In genomic region chrX:65726708-65727107, GRCh38 we compare ENCODE assay signal across 16 cellular contexts. TPM values are rescaled to one million over a fixed set of nuclear protein-coding genes. Genes with fewer than 3 reads are reported as not detected.
DNase-seq lines count a peak whose midpoint lies in the region; ATAC-seq and TF ChIP-seq lines count a peak whose summit lies in the region.
"Had no signal": no experiment of that assay in that cellular context is flagged by ENCODE, and none has a peak within 500 bp of the region (broad histone marks: within the 10 kb centered on the region; RNA-seq: fewer than 3 reads in every experiment).

No MANE protein-coding gene starts in this region.

- H2BK5ac ChIP-seq in mesendoderm (ENCODE audit: low read length), result no peak overlapping the region

- H3K4me2 ChIP-seq in mesendoderm (ENCODE audit: low read length), result no peak overlapping the region
- H3K4me2 ChIP-seq: hepatocyte had no signal

- H3K79me1 ChIP-seq in mesendoderm (ENCODE audit: low read length), result no peaks in the 10 kb centered on the region

- H3K4ac ChIP-seq in mesendoderm (ENCODE audit: low read depth, low read length), result no peak overlapping the region

- no peaks in the 10 kb centered on the region for H3K9me3 ChIP-seq in gastrocnemius medialis

- H3K4me1 ChIP-seq in mesendoderm (ENCODE audit: control insufficient read depth, low read depth, low read length) (no peaks in the 10 kb centered on the region), gastrocnemius medialis (peaks cover 0 to 5% of the 10 kb centered on the region in 2 donors)

- H3K4me1 Mint-ChIP-seq in activated naive CD8-positive, alpha-beta T cell (ENCODE audit: low read depth), result peaks cover 80% of the 10 kb centered on the region

- no CpG with 5 or more reads among the region's 1 CpG for WGBS in mesendoderm (ENCODE audit: extremely low coverage, insufficient coverage, low lambda C conversion rate)

- H3K18ac ChIP-seq in mesendoderm (ENCODE audit: low read length), result no peak overlapping the region

- peak overlapping the region; percentile 91 for H3K27ac Mint-ChIP-seq in activated naive CD8-positive, alpha-beta T cell

- no peak overlapping the region for H4K8ac ChIP-seq in mesendoderm (ENCODE audit: low read depth, low read length)

- intact Hi-C loops in gastrocnemius medialis (cut with DNase I; ENCODE audit: low total_unique reads), result no loop called here

- no peak overlapping the region for H2BK15ac ChIP-seq in mesendoderm (replicated peaks; ENCODE audit: low read depth)

- H3K4me3 ChIP-seq in mesendoderm (ENCODE audit: low read length), result no peak overlapping the region
- no peak overlapping the region for H3K4me3 ChIP-seq in gastrocnemius medialis
- H3K4me3 ChIP-seq: hepatocyte had no signal

- no peak for TF ChIP-seq CTCF in gastrocnemius medialis (IDR thresholded peaks at IDR 0.05 in 4 of 5, conservative IDR thresholded peaks at IDR 0.05 in 1 of 5)

- no peak for ATAC-seq in gastrocnemius medialis

- H3K27me3 ChIP-seq in mesendoderm (ENCODE audit: insufficient read depth, low read length, poor library complexity) (no peaks in the 10 kb centered on the region), gastrocnemius medialis (no peaks in the 10 kb centered on the region)
- H3K27me3 ChIP-seq: hepatocyte had no signal

- no peak overlapping the region for H2AK5ac ChIP-seq in mesendoderm (ENCODE audit: low read length)

- H3K4me3 Mint-ChIP-seq in activated naive CD8-positive, alpha-beta T cell, result no peak overlapping the region

- DNase-seq in C1 segment of cervical spinal cord (lab: John Stamatoyannopoulos, UW), result peak in 9 of 14 donors; percentile 2 to 27 (median 5)
- peak; percentile 37 for DNase-seq in ELF-1 (ENCODE audit: low read depth, low spot score)
- peak; percentile 7 for DNase-seq in mesendoderm
- DNase-seq in gastrocnemius medialis, result no peak
- no peak for DNase-seq in NOMO-1 (lab: John Stamatoyannopoulos, UW; ENCODE audit: unreplicated experiment in 2 of 2)
- DNase-seq in RKO (ENCODE audit: low spot score), result no peak
- DNase-seq in EL, result no peak
- DNase-seq: activated CD4-positive, alpha-beta T cell treated with anti-CD3 and anti-CD28 coated beads, Interleukin-2, amount 50 U/mL, for 4 hours; activated gamma-delta T cell treated with Interleukin-2 at 50 U/mL for 16 hours; DMS79; GOT3; NCI-H1694; NCI-H446; retina had no signal

- in situ Hi-C loops in gastrocnemius medialis (cut with MboI; ENCODE audit: low sequenced_read_pairs in 4 of 4), result no loop called here

- H3K9ac ChIP-seq in mesendoderm (ENCODE audit: low read length), result no peak overlapping the region

- no peak overlapping the region for H2BK120ac ChIP-seq in mesendoderm (ENCODE audit: low read depth, low read length)

- peaks cover 10% of the 10 kb centered on the region for H3K36me3 Mint-ChIP-seq in activated naive CD8-positive, alpha-beta T cell

- no peak overlapping the region for H3K23ac ChIP-seq in mesendoderm (ENCODE audit: low read length)

- H3K79me2 ChIP-seq in mesendoderm (ENCODE audit: control insufficient read depth, insufficient read depth, low read length), result peaks cover 3% of the 10 kb centered on the region
- H3K79me2 ChIP-seq: hepatocyte had no signal

- H3K36me3 ChIP-seq in mesendoderm (ENCODE audit: control insufficient read depth, insufficient read depth, low read length), result peaks cover 1% of the 10 kb centered on the region
- peaks cover under 1 to 25% of the 10 kb centered on the region in 2 donors for H3K36me3 ChIP-seq in gastrocnemius medialis

- H3K9me3 Mint-ChIP-seq in activated naive CD8-positive, alpha-beta T cell (ENCODE audit: low read depth), result no peaks in the 10 kb centered on the region

- no peak overlapping the region for H3K56ac ChIP-seq in mesendoderm (ENCODE audit: low read length)

- no peak for TF ChIP-seq POLR2A in gastrocnemius medialis (IDR thresholded peaks at IDR 0.05)

- no peak overlapping the region for H4K5ac ChIP-seq in mesendoderm (ENCODE audit: low read length)

- H3K27me3 Mint-ChIP-seq in activated naive CD8-positive, alpha-beta T cell, result no peaks in the 10 kb centered on the region

- no peak overlapping the region for H3K27ac ChIP-seq in mesendoderm (ENCODE audit: low read depth, low read length)
- no peak overlapping the region for H3K27ac ChIP-seq in gastrocnemius medialis
- H3K27ac ChIP-seq: hepatocyte had no signal

RNA-seq across cellular contexts. Expression of gene MSN, which starts 59.3 kb away (rescaled TPM):
- polyA plus RNA-seq in mesendoderm (2013, experiment 1 of 2), result 135 TPM
- polyA plus RNA-seq in mesendoderm (2013, experiment 2 of 2), result 137 TPM
- 10 to 100 TPM; 39.1 to 69.6 (median 59.6) TPM for total RNA-seq in gastrocnemius medialis

Comparison
In these comparisons a context has a peak if more than half of its experiments do, and no peak if none do; other contexts are left out.
1. DNase-seq: peak in C1 segment of cervical spinal cord (9 of 14), ELF-1 (single experiment) and mesendoderm (single experiment); none in gastrocnemius medialis (0 of 2), NOMO-1 (0 of 2), RKO (single experiment) and EL (single experiment).